ENCODE assay signal across 8 cellular contexts in genomic region chr5:93580387-93581100, GRCh38.
A peak's percentile ranks its signal among the peaks of the same experiment; 100 is the strongest.
DNase-seq lines count a peak whose midpoint lies in the region; ATAC-seq and TF ChIP-seq lines count a peak whose summit lies in the region.

No MANE protein-coding gene starts in this region.

- H3K27ac ChIP-seq in C4-2B (peak overlapping the region; percentile 42), layer of hippocampus (ENCODE audit: low read depth, low read length) (peak overlapping the region; percentile 83), tibial artery (peak overlapping the region; percentile 46 to 66)

- peak; percentile 1 for ATAC-seq in HG02571 (IDR thresholded peaks at IDR 0.05; ENCODE audit: unreplicated experiment)
- no peak for ATAC-seq in HG02642 (IDR thresholded peaks at IDR 0.05; ENCODE audit: poor library complexity, unreplicated experiment)

- peaks cover 0 to 42% (median 30%) of the 10 kb centered on the region in 4 donors for H3K4me1 ChIP-seq in tibial artery

- peak overlapping the region; percentile 58 to 68 for H3K4me3 ChIP-seq in tibial artery

- intact Hi-C loops in tibial artery (cut with DNase I; ENCODE audit: low total_unique reads) = loop anchor here (10.0 kb wide), 1 partner anchor 224 kb away; no protein-coding TSS in a partner anchor

- DNase-seq in astrocyte of the hippocampus (ENCODE audit: low read depth, low spot score) = peak; percentile 68
- no peak for DNase-seq in tibial artery
- DNase-seq in midbrain (lab: John Stamatoyannopoulos, UW) = no peak
- DNase-seq in GM10266 (ENCODE audit: extremely low spot score) = no peak

- TF ChIP-seq CTCF in C4-2B (conservative IDR thresholded peaks at IDR 0.05) (no peak), tibial artery (IDR thresholded peaks at IDR 0.05) (no peak), GM10266 (IDR thresholded peaks at IDR 0.05; ENCODE audit: control insufficient read depth, insufficient read depth, low read depth, missing control alignments) (no peak)

- no peaks in the 10 kb centered on the region for H3K36me3 ChIP-seq in tibial artery

- H3K27me3 ChIP-seq in layer of hippocampus (ENCODE audit: control insufficient read depth, insufficient read depth, low read length) (peaks cover 6% of the 10 kb centered on the region), tibial artery (peaks cover 0 to 10% of the 10 kb centered on the region in 2 donors)

- H3K9me3 ChIP-seq in tibial artery = no peaks in the 10 kb centered on the region
